ENCODE assay signal across 8 cellular contexts in genomic region chr15:56428821-56429458, GRCh38. TPM values are rescaled to one million over a fixed set of nuclear protein-coding genes. Genes with fewer than 3 reads are reported as not detected.
A peak's percentile ranks its signal among the peaks of the same experiment; 100 is the strongest.
DNase-seq lines count a peak whose midpoint lies in the region; ATAC-seq and TF ChIP-seq lines count a peak whose summit lies in the region.

No MANE protein-coding gene starts in this region.

- H3K4me3 ChIP-seq in HFF-Myc (replicated peaks; ENCODE audit: low read depth, low read length) (no peak overlapping the region), dorsolateral prefrontal cortex (no peak overlapping the region)

- no peaks in the 10 kb centered on the region for H3K9me3 Mint-ChIP-seq in neural crest cell

- no peaks in the 10 kb centered on the region for H3K27me3 Mint-ChIP-seq in neural crest cell (ENCODE audit: low read depth)
- peaks cover under 1% of the 10 kb centered on the region for H3K27me3 Mint-ChIP-seq in T-helper 17 cell

- H3K4me3 Mint-ChIP-seq in neural crest cell (no peak overlapping the region), T-helper 17 cell (no peak overlapping the region)

- ATAC-seq in GM18858 (IDR thresholded peaks at IDR 0.05; ENCODE audit: unreplicated experiment) (no peak), HG02763 (IDR thresholded peaks at IDR 0.05; ENCODE audit: unreplicated experiment) (no peak), T-helper 17 cell (no peak)

- no peaks in the 10 kb centered on the region for H3K27me3 ChIP-seq in dorsolateral prefrontal cortex

- TF ChIP-seq CTCF in HFF-Myc (IDR thresholded peaks at IDR 0.05; ENCODE audit: low read depth, low read length, missing control alignments): peak; percentile 19
- peak; percentile 48 to 81 (median 60) for TF ChIP-seq CTCF in dorsolateral prefrontal cortex (IDR thresholded peaks at IDR 0.05 in 54 of 56, conservative IDR thresholded peaks at IDR 0.05 in 2 of 56; ENCODE audit: low read depth in 1 of 56, partially characterized antibody in 56 of 56)
- peak; percentile 69 for TF ChIP-seq CTCF in neural crest cell (conservative IDR thresholded peaks at IDR 0.05)

- DNase-seq in DMS53 treated with DMSO at 0.1 percent for 48 hours (lab: John Stamatoyannopoulos, UW; ENCODE audit: unreplicated experiment) (peak; percentile 37), HFF-Myc (ENCODE audit: extremely low read depth, low read depth) (peak; percentile 6), NCI-H526 treated with DMSO at 0.1 percent for 48 hours (lab: John Stamatoyannopoulos, UW) (peak; percentile 32), dorsolateral prefrontal cortex (no peak), neural crest cell (ENCODE audit: low read depth, low spot score) (no peak), T-helper 17 cell (no peak)

- H3K4me1 Mint-ChIP-seq in neural crest cell: no peaks in the 10 kb centered on the region
- H3K4me1 Mint-ChIP-seq in T-helper 17 cell: no peaks in the 10 kb centered on the region

- intact Hi-C loops in dorsolateral prefrontal cortex (cut with DNase I): loop anchor here (5.0 to 10.0 kb wide), 2 partner anchors 182 to 184 kb away; partner anchors contain the start of gene RFX7 (in 1 of the 2)

- H3K9me3 ChIP-seq in T-helper 17 cell (ENCODE audit: control insufficient read depth, low read length, poor library complexity, severe bottlenecking): no peaks in the 10 kb centered on the region

- H3K27ac Mint-ChIP-seq in neural crest cell (ENCODE audit: unreplicated experiment) (no peak overlapping the region), T-helper 17 cell (no peak overlapping the region)

- H3K36me3 Mint-ChIP-seq in neural crest cell (ENCODE audit: low read depth) (peaks cover 27% of the 10 kb centered on the region), T-helper 17 cell (ENCODE audit: low read depth) (peaks cover 3% of the 10 kb centered on the region)

- H3K27ac ChIP-seq in dorsolateral prefrontal cortex: no peak overlapping the region

RNA-seq across cellular contexts. Expression of gene MNS1, which starts 36.0 kb away (rescaled TPM):
- total RNA-seq in dorsolateral prefrontal cortex (10 to 100 TPM in 15 of 120 experiments, 1 to 10 TPM in 105; 2.9 to 14.9 (median 7.0) TPM), neural crest cell (7.9 and 9.6 TPM in 2 replicates), T-helper 17 cell (under 1 TPM in 1 of 2 donors, not detected in 1; 0.52 TPM)

Comparison
In these comparisons a context has a peak if more than half of its experiments do, and no peak if none do; other contexts are left out.
1. DNase-seq: peak in DMS53 treated with DMSO at 0.1 percent for 48 hours (single experiment), HFF-Myc (single experiment) and NCI-H526 treated with DMSO at 0.1 percent for 48 hours (single experiment); none in dorsolateral prefrontal cortex (0 of 10), neural crest cell (single experiment) and T-helper 17 cell (0 of 3).
2. CTCF ChIP-seq: peak in every context shown above with its lines; median percentile 69 in neural crest cell; 60 in dorsolateral prefrontal cortex; 19 in HFF-Myc.